13 cellular contexts compared by ENCODE assay signal in genomic region chr3:5298453-5298852, GRCh38.
DNase-seq lines count a peak whose midpoint lies in the region; ATAC-seq and FAIRE-seq lines count a peak whose summit lies in the region.
"Had no signal": no experiment of that assay in that cellular context is flagged by ENCODE, and none has a peak within 500 bp of the region (broad histone marks: within the 10 kb centered on the region; RNA-seq: fewer than 3 reads in every experiment).

No MANE protein-coding gene starts in this region.

- POLR2A ChIA-PET in naive thymus-derived CD4-positive, alpha-beta T cell (lab: Charles Lee), result no interaction called here

- H3K4me3 ChIP-seq in naive thymus-derived CD4-positive, alpha-beta T cell (ENCODE audit: low read length), result no peak overlapping the region
- H3K4me3 ChIP-seq: skin epidermis, thoracic aorta had no signal

- H3K9me3 ChIP-seq in naive thymus-derived CD4-positive, alpha-beta T cell (ENCODE audit: control insufficient read depth in 2 of 3, low read length in 3 of 3), result no peaks in the 10 kb centered on the region
- H3K9me3 ChIP-seq: thoracic aorta had no signal

- no peaks in the 10 kb centered on the region for H3K27me3 ChIP-seq in naive thymus-derived CD4-positive, alpha-beta T cell (ENCODE audit: control insufficient read depth in 2 of 2, insufficient read depth in 2 of 2, low read length in 2 of 2)

- H3K27ac ChIP-seq in naive thymus-derived CD4-positive, alpha-beta T cell (ENCODE audit: low read depth, low read length), result no peak overlapping the region
- H3K27ac ChIP-seq: skin epidermis, thoracic aorta had no signal

- DNase-seq in AML-193 (lab: John Stamatoyannopoulos, UW) (peak; percentile 56 to 63), GM19239 (ENCODE audit: insufficient read length, low spot score) (peak; percentile 28), NAMALWA (ENCODE audit: low spot score) (peak; percentile 41)
- no peak for DNase-seq in central memory CD4-positive, alpha-beta T cell
- no peak for DNase-seq in naive thymus-derived CD4-positive, alpha-beta T cell
- no peak for DNase-seq in NK-92 treated with Interleukin-12 subunit alpha and Interleukin-12 subunit beta, amount 100 ng/mL, for 24 hours (lab: John Stamatoyannopoulos, UW)
- DNase-seq in activated T-cell treated with anti-CD3 and anti-CD28 coated beads, Interleukin-2, amount 50 U/mL, for 24 hours, result no peak
- DNase-seq: activated CD8-positive, alpha-beta memory T cell treated with anti-CD3 and anti-CD28 coated beads, Interleukin-2, amount 50 U/mL, for 4 hours; H7 had no signal

- peaks cover 0 to 4% (median 0%) of the 10 kb centered on the region in 7 donors for H3K4me1 Mint-ChIP-seq in naive thymus-derived CD4-positive, alpha-beta T cell
- peaks cover 3% of the 10 kb centered on the region for H3K4me1 Mint-ChIP-seq in activated T-cell treated with anti-CD3 and anti-CD28 coated beads, Interleukin-2, amount 50 U/mL, for 24 hours (ENCODE audit: low read depth)

- H3K36me3 ChIP-seq in naive thymus-derived CD4-positive, alpha-beta T cell (ENCODE audit: control insufficient read depth in 2 of 3, insufficient read depth in 3 of 3, low read length in 3 of 3), result no peaks in the 10 kb centered on the region
- H3K36me3 ChIP-seq: thoracic aorta had no signal

- H3K36me3 Mint-ChIP-seq in naive thymus-derived CD4-positive, alpha-beta T cell, result no peaks in the 10 kb centered on the region
- H3K36me3 Mint-ChIP-seq in activated T-cell treated with anti-CD3 and anti-CD28 coated beads, Interleukin-2, amount 50 U/mL, for 24 hours (ENCODE audit: low read depth), result no peaks in the 10 kb centered on the region

- intact Hi-C loops in naive thymus-derived CD4-positive, alpha-beta T cell (cut with micrococcal nuclease), result no loop called here

- peaks cover 0 to 4% (median 0%) of the 10 kb centered on the region in 5 donors for H3K27me3 Mint-ChIP-seq in naive thymus-derived CD4-positive, alpha-beta T cell
- H3K27me3 Mint-ChIP-seq in activated T-cell treated with anti-CD3 and anti-CD28 coated beads, Interleukin-2, amount 50 U/mL, for 24 hours, result peaks cover 5% of the 10 kb centered on the region
- H3K27me3 Mint-ChIP-seq: dendritic cell treated with granulocyte-macrophage colony-stimulating factor and Interleukin-4, amounts not matched to agents 40 ng/mL and 50 ng/mL, for 4 days had no signal

- H3K9me3 Mint-ChIP-seq in naive thymus-derived CD4-positive, alpha-beta T cell, result peaks cover 0 to 6% (median 0%) of the 10 kb centered on the region in 11 donors
- H3K9me3 Mint-ChIP-seq in activated T-cell treated with anti-CD3 and anti-CD28 coated beads, Interleukin-2, amount 50 U/mL, for 24 hours, result no peaks in the 10 kb centered on the region
- H3K9me3 Mint-ChIP-seq: dendritic cell treated with granulocyte-macrophage colony-stimulating factor and Interleukin-4, amounts not matched to agents 40 ng/mL and 50 ng/mL, for 4 days had no signal

- H3K4me1 ChIP-seq in naive thymus-derived CD4-positive, alpha-beta T cell (ENCODE audit: control insufficient read depth in 2 of 2, insufficient read depth in 2 of 2, low read length in 2 of 2), result no peaks in the 10 kb centered on the region

- FAIRE-seq in GM19239 (lab: Jason Lieb, UNC), result peak; percentile 86

- H3K27ac Mint-ChIP-seq in naive thymus-derived CD4-positive, alpha-beta T cell, result no peak overlapping the region
- H3K27ac Mint-ChIP-seq in activated T-cell treated with anti-CD3 and anti-CD28 coated beads, Interleukin-2, amount 50 U/mL, for 24 hours, result no peak overlapping the region
- H3K27ac Mint-ChIP-seq: dendritic cell treated with granulocyte-macrophage colony-stimulating factor and Interleukin-4, amounts not matched to agents 40 ng/mL and 50 ng/mL, for 4 days had no signal

- peak; percentile 98 for ATAC-seq in HG02938 (IDR thresholded peaks at IDR 0.05; ENCODE audit: unreplicated experiment)
- no peak for ATAC-seq in naive thymus-derived CD4-positive, alpha-beta T cell

- CTCF ChIA-PET in naive thymus-derived CD4-positive, alpha-beta T cell (lab: Charles Lee), result no interaction called here

- H3K4me3 Mint-ChIP-seq in naive thymus-derived CD4-positive, alpha-beta T cell, result no peak overlapping the region
- H3K4me3 Mint-ChIP-seq in activated T-cell treated with anti-CD3 and anti-CD28 coated beads, Interleukin-2, amount 50 U/mL, for 24 hours, result no peak overlapping the region
- H3K4me3 Mint-ChIP-seq: dendritic cell treated with granulocyte-macrophage colony-stimulating factor and Interleukin-4, amounts not matched to agents 40 ng/mL and 50 ng/mL, for 4 days had no signal

Comparison
In these comparisons a context has a peak if more than half of its experiments do, and no peak if none do; other contexts are left out.
1. DNase-seq: peak in AML-193 (2 of 2), GM19239 (single experiment) and NAMALWA (single experiment); none in central memory CD4-positive, alpha-beta T cell (single experiment), naive thymus-derived CD4-positive, alpha-beta T cell (0 of 9), NK-92 treated with Interleukin-12 subunit alpha and Interleukin-12 subunit beta, amount 100 ng/mL, for 24 hours (single experiment) and activated T-cell treated with anti-CD3 and anti-CD28 coated beads, Interleukin-2, amount 50 U/mL, for 24 hours (single experiment).